ENCODE assay signal across 20 cellular contexts in the genomic region with DNA sequence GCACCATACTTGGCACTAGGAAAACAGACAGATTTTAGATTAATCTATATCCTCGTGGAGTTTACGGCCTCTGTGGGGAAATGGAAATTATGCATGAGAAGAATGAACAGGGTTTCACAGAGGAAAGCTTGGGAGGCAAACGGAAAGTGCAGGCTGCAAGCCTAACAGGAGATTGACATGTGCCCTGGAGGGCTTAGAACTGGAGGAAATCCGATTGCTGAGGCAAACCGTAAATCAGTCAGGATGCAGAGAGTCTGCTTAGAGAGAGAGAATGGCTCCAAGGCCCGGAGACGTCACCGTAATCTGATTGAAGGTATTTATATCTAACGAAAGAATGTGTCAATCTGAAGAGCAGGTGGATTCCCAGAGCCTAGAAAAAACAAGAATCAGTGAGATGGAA.
"Had no signal": no experiment of that assay in that cellular context is flagged by ENCODE, and none has a peak within 500 bp of the region (broad histone marks: within the 10 kb centered on the region; RNA-seq: fewer than 3 reads in every experiment).

No MANE protein-coding gene starts in this region.

- H3K4me3 ChIP-seq: heart left ventricle, lung, spleen, thoracic aorta, transverse colon had no signal

- H3K36me3 ChIP-seq: heart left ventricle, neutrophil, spleen, thoracic aorta, transverse colon had no signal

- H3K27me3 ChIP-seq: heart left ventricle, spleen, transverse colon had no signal

- ATAC-seq: heart left ventricle; left colon; left ventricle myocardium superior; naive thymus-derived CD4-positive, alpha-beta T cell; sciatic nerve; stimulated activated naive CD8-positive, alpha-beta T cell treated with anti-CD3 and anti-CD28 coated beads, Interleukin-15, amount 100 ng/mL, for 72 hours had no signal

- H3K27ac ChIP-seq: heart left ventricle, neutrophil, spleen, thoracic aorta, transverse colon had no signal

- DNase-seq: effector CD4-positive, alpha-beta T cell; endodermal cell; heart left ventricle; hippocampal formation; left colon; left ventricle myocardium superior; naive thymus-derived CD4-positive, alpha-beta T cell; nephron progenitor cell; stimulated activated CD4-positive, alpha-beta T cell treated with anti-CD3 and anti-CD28 coated beads, Interleukin-15, amount 100 ng/mL, for 24 hours; stimulated activated CD4-positive, alpha-beta T cell treated with anti-CD3 and anti-CD28 coated beads, Interleukin-1b, Interleukin-23, amount 100 ng/mL, for 48 hours; stimulated activated CD4-positive, alpha-beta T cell treated with anti-CD3 and anti-CD28 coated beads, Interleukin-4, amount 100 ng/mL, for 24 hours; stimulated activated naive B cell treated with anti-CD40 and anti-IgM and Interleukin-4, amounts not matched to agents 10 μg/mL and 1 μg/mL and 100 μg/mL, for 72 hours; stimulated activated naive CD8-positive, alpha-beta T cell treated with anti-CD3 and anti-CD28 coated beads, Interleukin-15, amount 100 ng/mL, for 72 hours; substantia nigra; transverse colon had no signal

- H3K9me3 ChIP-seq: heart left ventricle, neutrophil, spleen, thoracic aorta, transverse colon had no signal
